Comparison of ENCODE assay signal across 1 cellular context in genomic region chr18:7740815-7741214, GRCh38.
TF ChIP-seq lines count a peak whose summit lies in the region.

No MANE protein-coding gene starts in this region.

TF ChIP-seq in WTC11, 78 proteins besides CTCF, POLR2A, EP300 and RAD21 (continued from another document):
- TF ChIP-seq ATF6 (CRISPR knock-in tag; IDR thresholded peaks at IDR 0.05), result no peak
- TF ChIP-seq ATF3 (CRISPR knock-in tag; conservative IDR thresholded peaks at IDR 0.05), result no peak
- TF ChIP-seq E2F1 (CRISPR knock-in tag; IDR thresholded peaks at IDR 0.05), result no peak
- no peak for TF ChIP-seq RORB (CRISPR knock-in tag; IDR thresholded peaks at IDR 0.05)
